36 cellular contexts compared by ENCODE assay signal in genomic region chr3:43160664-43161063, GRCh38.
"Had no signal": no experiment of that assay in that cellular context is flagged by ENCODE, and none has a peak within 500 bp of the region (broad histone marks: within the 10 kb centered on the region; RNA-seq: fewer than 3 reads in every experiment).

No MANE protein-coding gene starts in this region.

- FAIRE-seq: astrocyte, TTC549 had no signal

- ATAC-seq: activated CD8-positive, alpha-beta T cell treated with anti-CD3 and anti-CD28 coated beads for 36 hours; activated naive CD4-positive, alpha-beta T cell treated with anti-CD3 and anti-CD28 coated beads, Interleukin-2, amount 50 U/mL, for 72 hours; activated T-cell treated with anti-CD3 and anti-CD28 coated beads, Interleukin-2, amount 50 U/mL, for 4 hours; activated T-cell treated with anti-CD3 and anti-CD28 coated beads, Interleukin-2, amount 50 U/mL, for 72 hours; activated T-helper 17 cell treated with anti-CD3 and anti-CD28 coated beads, Interleukin-2, amount 50 U/mL, for 72 hours; body of pancreas had no signal

- H3K36me3 Mint-ChIP-seq: activated CD4-positive, alpha-beta memory T cell treated with anti-CD3 and anti-CD28 coated beads for 36 hours had no signal

- H3K4me3 ChIP-seq: adrenal gland, body of pancreas, breast epithelium had no signal

- H3K9me3 ChIP-seq: adrenal gland, body of pancreas had no signal

- H3K36me3 ChIP-seq: adrenal gland, brain microvascular endothelial cell, breast epithelium had no signal

- H3K27ac Mint-ChIP-seq: activated B cell treated with CpG ODN at 0.5 μM for 24 hours; activated CD4-positive, alpha-beta memory T cell treated with anti-CD3 and anti-CD28 coated beads for 36 hours; activated CD4-positive, alpha-beta T cell treated with anti-CD3 and anti-CD28 coated beads, Interleukin-2, amount 10 ng/mL, durations not matched to agents 24 days and 14 days; activated CD8-positive, alpha-beta T cell treated with anti-CD3 and anti-CD28 coated beads for 36 hours; activated naive CD4-positive, alpha-beta T cell treated with anti-CD3 and anti-CD28 coated beads, Interleukin-2, amount 50 U/mL, for 72 hours; activated naive CD8-positive, alpha-beta T cell treated with anti-CD3 and anti-CD28 coated beads for 36 hours; activated T-cell treated with anti-CD3 and anti-CD28 coated beads, Interleukin-2, amount 50 U/mL, for 72 hours; activated T-helper 1 cell treated with anti-CD3 and anti-CD28 coated beads, Interleukin-12 subunit alpha, Interleukin-12 subunit beta, Interleukin-2, Interleukin-4 antibody, amounts not matched to agents 30 ng/mL and 10 ng/mL and 1 ng/mL, durations not matched to agents 14 hours and 24 hours and 36 hours; activated T-helper 17 cell treated with anti-CD3 and anti-CD28 coated beads, Interleukin-2, amount 50 U/mL, for 72 hours; T-helper 1 cell treated with Interleukin-12 subunit alpha and Interleukin-12 subunit beta and Interleukin-4 antibody, amounts not matched to agents 30 μg/mL and 1 μg/mL, for 36 hours; T-helper 2 cell treated with Interferon-gamma antibody and Interleukin-4, amounts not matched to agents 5 μg/mL and 100 μg/mL, for 36 hours had no signal

- H3K4me1 ChIP-seq: breast epithelium had no signal

- H3K27me3 ChIP-seq: adrenal gland, body of pancreas, brain microvascular endothelial cell had no signal

- H3K27ac ChIP-seq: adrenal gland, body of pancreas, brain microvascular endothelial cell, breast epithelium, VCaP had no signal

- H3K27me3 Mint-ChIP-seq: activated CD4-positive, alpha-beta memory T cell treated with anti-CD3 and anti-CD28 coated beads for 36 hours; activated CD8-positive, alpha-beta T cell treated with anti-CD3 and anti-CD28 coated beads for 36 hours; activated naive CD8-positive, alpha-beta T cell treated with anti-CD3 and anti-CD28 coated beads for 36 hours; activated T-helper 17 cell treated with anti-CD3 and anti-CD28 coated beads, Interleukin-2, amount 50 U/mL, for 72 hours had no signal

- DNase-seq: activated B cell treated with CpG ODN at 0.5 μM for 24 hours; activated CD4-positive, alpha-beta memory T cell treated with anti-CD3 and anti-CD28 coated beads for 36 hours; activated CD4-positive, alpha-beta T cell treated with anti-CD3 and anti-CD28 coated beads for 4 hours; activated CD4-positive, alpha-beta T cell treated with anti-CD3 and anti-CD28 coated beads, Interleukin-2, amount 10 ng/mL, durations not matched to agents 24 days and 14 days; activated CD4-positive, alpha-beta T cell treated with anti-CD3 and anti-CD28 coated beads, Interleukin-2, amount 50 U/mL, for 1 hour; activated CD4-positive, alpha-beta T cell treated with anti-CD3 and anti-CD28 coated beads, Interleukin-2, amount 50 U/mL, for 4 hours; activated CD4-positive, CD25-positive, alpha-beta regulatory T cell treated with anti-CD3 and anti-CD28 coated beads, Interleukin-2, amount 50 U/mL, for 72 hours; activated CD8-positive, alpha-beta memory T cell treated with anti-CD3 and anti-CD28 coated beads, Interleukin-2, amount 50 U/mL, for 4 hours; activated CD8-positive, alpha-beta T cell treated with anti-CD3 and anti-CD28 coated beads for 36 hours; activated effector memory CD4-positive, alpha-beta T cell treated with anti-CD3 and anti-CD28 coated beads, Interleukin-2, amount 50 U/mL, for 16 hours; activated gamma-delta T cell treated with Interleukin-2 at 50 U/mL for 16 hours; activated naive CD4-positive, alpha-beta T cell; activated naive CD4-positive, alpha-beta T cell treated with anti-CD3 and anti-CD28 coated beads, Interleukin-2, amount 50 U/mL, for 16 hours; activated naive CD8-positive, alpha-beta T cell treated with anti-CD3 and anti-CD28 coated beads for 36 hours; activated T-cell treated with anti-CD3 and anti-CD28 coated beads for 4 hours; activated T-cell treated with anti-CD3 and anti-CD28 coated beads, Interleukin-2, amount 50 U/mL, for 1 hour; activated T-cell treated with anti-CD3 and anti-CD28 coated beads, Interleukin-2, amount 50 U/mL, for 4 hours; activated T-cell treated with anti-CD3 and anti-CD28 coated beads, Interleukin-2, amount 50 U/mL, for 72 hours; adrenal gland; amniotic stem cell; aorta; body of pancreas; brain microvascular endothelial cell; central memory CD4-positive, alpha-beta T cell; T-helper 1 cell; T-helper 2 cell; T-helper 9 cell had no signal

- H3K4me3 Mint-ChIP-seq: activated B cell treated with CpG ODN at 0.5 μM for 24 hours; activated CD4-positive, alpha-beta memory T cell treated with anti-CD3 and anti-CD28 coated beads for 36 hours; activated CD4-positive, alpha-beta T cell treated with anti-CD3 and anti-CD28 coated beads, Interleukin-2, amount 10 ng/mL, durations not matched to agents 24 days and 14 days; activated CD8-positive, alpha-beta T cell treated with anti-CD3 and anti-CD28 coated beads for 36 hours; activated naive CD8-positive, alpha-beta T cell treated with anti-CD3 and anti-CD28 coated beads for 36 hours; activated T-cell treated with anti-CD3 and anti-CD28 coated beads, Interleukin-2, amount 50 U/mL, for 4 hours; activated T-cell treated with anti-CD3 and anti-CD28 coated beads, Interleukin-2, amount 50 U/mL, for 72 hours; activated T-helper 1 cell treated with anti-CD3 and anti-CD28 coated beads, Interleukin-12 subunit alpha, Interleukin-12 subunit beta, Interleukin-2, Interleukin-4 antibody, amounts not matched to agents 30 ng/mL and 10 ng/mL and 1 ng/mL, durations not matched to agents 14 hours and 24 hours and 36 hours; activated T-helper 17 cell treated with anti-CD3 and anti-CD28 coated beads, Interleukin-2, amount 50 U/mL, for 72 hours; T-helper 1 cell treated with Interleukin-12 subunit alpha and Interleukin-12 subunit beta and Interleukin-4 antibody, amounts not matched to agents 30 μg/mL and 1 μg/mL, for 36 hours; T-helper 2 cell treated with Interferon-gamma antibody and Interleukin-4, amounts not matched to agents 5 μg/mL and 100 μg/mL, for 36 hours had no signal
